In the genomic region with DNA sequence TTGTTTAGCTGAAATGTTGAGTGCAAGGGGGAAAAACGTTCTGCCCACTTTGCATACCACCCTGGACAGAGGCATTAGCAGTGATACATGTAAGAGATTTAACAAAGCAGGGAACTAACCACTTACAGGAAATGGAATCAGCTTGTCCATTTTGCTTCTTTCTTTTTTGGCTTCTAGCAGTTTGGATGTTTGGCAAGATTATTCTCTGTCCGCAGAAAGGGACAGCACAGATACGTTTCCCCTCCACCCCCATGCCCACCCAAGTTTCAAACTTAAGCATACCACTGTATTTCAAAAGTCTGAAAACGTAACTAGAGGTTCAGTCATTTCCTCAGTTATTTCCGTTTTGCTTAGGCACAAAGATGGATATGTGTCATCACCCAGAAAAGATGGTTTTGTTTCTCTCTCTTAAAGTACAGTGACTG, we compare ENCODE assay signal across 8 cellular contexts.
DNase-seq lines count a peak whose midpoint lies in the region; ATAC-seq and TF ChIP-seq lines count a peak whose summit lies in the region.

No MANE protein-coding gene starts in this region.

- no peaks in the 10 kb centered on the region for H3K27me3 ChIP-seq in effector memory CD4-positive, alpha-beta T cell (replicated peaks; ENCODE audit: control insufficient read depth, insufficient read depth, low read length, poor library complexity, severe bottlenecking)
- no peaks in the 10 kb centered on the region for H3K27me3 ChIP-seq in MG63

- peaks cover 29% of the 10 kb centered on the region for H3K4me1 Mint-ChIP-seq in WTC11
- peaks cover 28% of the 10 kb centered on the region for H3K4me1 Mint-ChIP-seq in stimulated activated naive CD8-positive, alpha-beta T cell treated with anti-CD3 and anti-CD28 coated beads, Interleukin-15, amount 100 ng/mL, for 72 hours

- H3K9me3 ChIP-seq in effector memory CD4-positive, alpha-beta T cell (ENCODE audit: control insufficient read depth, low read length): no peaks in the 10 kb centered on the region
- H3K9me3 ChIP-seq in MG63: no peaks in the 10 kb centered on the region

- POLR2A ChIA-PET in WTC11 (lab: Charles Lee): no interaction called here

- H3K27ac Mint-ChIP-seq in WTC11: 0 out of 2 replicates have a peak overlapping the region, but pooled peaks have one; percentile 52
- H3K27ac Mint-ChIP-seq in stimulated activated naive CD8-positive, alpha-beta T cell treated with anti-CD3 and anti-CD28 coated beads, Interleukin-15, amount 100 ng/mL, for 72 hours: peak overlapping the region in 1 of 2 donors; percentile 79

- CTCF ChIA-PET in WTC11 (lab: Charles Lee): interaction anchor here (1.0 to 1.1 kb wide), 2 partner anchors 9 to 308 kb away, joined by 3 to 4 read pairs; no protein-coding TSS in a partner anchor

- ATAC-seq in HG03025 (IDR thresholded peaks at IDR 0.05; ENCODE audit: low FRiP score, unreplicated experiment) (peak; percentile 44), WTC11 (no peak; the same call in 1 of the 2 replicates)
- peak; percentile 61 for ATAC-seq in stimulated activated naive CD8-positive, alpha-beta T cell treated with anti-CD3 and anti-CD28 coated beads, Interleukin-15, amount 100 ng/mL, for 72 hours

- H3K27ac ChIP-seq in effector memory CD4-positive, alpha-beta T cell (ENCODE audit: insufficient read depth, low read length, poor library complexity, severe bottlenecking): no peak overlapping the region

- no peaks in the 10 kb centered on the region for H3K27me3 Mint-ChIP-seq in WTC11 (ENCODE audit: low read depth)
- H3K27me3 Mint-ChIP-seq in stimulated activated naive CD8-positive, alpha-beta T cell treated with anti-CD3 and anti-CD28 coated beads, Interleukin-15, amount 100 ng/mL, for 72 hours: no peaks in the 10 kb centered on the region

- no peak overlapping the region for H3K4me3 Mint-ChIP-seq in WTC11
- H3K4me3 Mint-ChIP-seq in stimulated activated naive CD8-positive, alpha-beta T cell treated with anti-CD3 and anti-CD28 coated beads, Interleukin-15, amount 100 ng/mL, for 72 hours: no peak overlapping the region

- no peaks in the 10 kb centered on the region for H3K36me3 Mint-ChIP-seq in WTC11

- H3K9me3 Mint-ChIP-seq in WTC11: no peaks in the 10 kb centered on the region
- H3K9me3 Mint-ChIP-seq in stimulated activated naive CD8-positive, alpha-beta T cell treated with anti-CD3 and anti-CD28 coated beads, Interleukin-15, amount 100 ng/mL, for 72 hours: no peaks in the 10 kb centered on the region

- H3K36me3 ChIP-seq in effector memory CD4-positive, alpha-beta T cell (ENCODE audit: control insufficient read depth, insufficient read depth, low read length): peaks cover 6% of the 10 kb centered on the region
- H3K36me3 ChIP-seq in MG63: no peaks in the 10 kb centered on the region

- TF ChIP-seq CTCF in WTC11 (IDR thresholded peaks at IDR 0.05): no peak

- peak; percentile 22 for DNase-seq in stimulated activated naive CD4-positive, alpha-beta T cell treated with Interleukin-2 at 50 U/mL for 16 hours (lab: John Stamatoyannopoulos, UW)
- DNase-seq in stimulated activated naive CD4-positive, alpha-beta T cell (lab: John Stamatoyannopoulos, UW): no peak
- DNase-seq in WTC11 (ENCODE audit: low spot score) (no peak), GM19240 (ENCODE audit: insufficient read length, low spot score) (no peak), MG63 (no peak)
- DNase-seq in stimulated activated naive CD8-positive, alpha-beta T cell treated with anti-CD3 and anti-CD28 coated beads, Interleukin-15, amount 100 ng/mL, for 72 hours: peak; percentile 13 to 58
- DNase-seq in effector memory CD4-positive, alpha-beta T cell: no peak

- no peak overlapping the region for H3K4me3 ChIP-seq in effector memory CD4-positive, alpha-beta T cell (ENCODE audit: insufficient read depth, low read depth, low read length, poor library complexity, severe bottlenecking)
- H3K4me3 ChIP-seq in MG63: no peak overlapping the region

- H3K4me1 ChIP-seq in effector memory CD4-positive, alpha-beta T cell (ENCODE audit: control insufficient read depth, insufficient read depth, low read length, poor library complexity, severe bottlenecking): no peaks in the 10 kb centered on the region

TF ChIP-seq in WTC11, 78 proteins besides CTCF, POLR2A, EP300 and RAD21:
- TF ChIP-seq FOXP1 (CRISPR knock-in tag; IDR thresholded peaks at IDR 0.05; ENCODE audit: borderline replicate concordance): no peak
- no peak for TF ChIP-seq OVOL2 (CRISPR knock-in tag; IDR thresholded peaks at IDR 0.05; ENCODE audit: borderline replicate concordance)
- TF ChIP-seq ETV6 (CRISPR knock-in tag; IDR thresholded peaks at IDR 0.05): no peak
- TF ChIP-seq, protein P1, sequence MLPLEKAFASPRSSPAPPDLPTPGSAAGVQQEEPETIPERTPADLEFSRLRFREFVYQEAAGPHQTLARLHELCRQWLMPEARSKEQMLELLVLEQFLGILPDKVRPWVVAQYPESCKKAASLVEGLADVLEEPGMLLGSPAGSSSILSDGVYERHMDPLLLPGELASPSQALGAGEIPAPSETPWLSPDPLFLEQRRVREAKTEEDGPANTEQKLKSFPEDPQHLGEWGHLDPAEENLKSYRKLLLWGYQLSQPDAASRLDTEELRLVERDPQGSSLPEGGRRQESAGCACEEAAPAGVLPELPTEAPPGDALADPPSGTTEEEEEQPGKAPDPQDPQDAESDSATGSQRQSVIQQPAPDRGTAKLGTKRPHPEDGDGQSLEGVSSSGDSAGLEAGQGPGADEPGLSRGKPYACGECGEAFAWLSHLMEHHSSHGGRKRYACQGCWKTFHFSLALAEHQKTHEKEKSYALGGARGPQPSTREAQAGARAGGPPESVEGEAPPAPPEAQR (CRISPR knock-in tag; IDR thresholded peaks at IDR 0.05): no peak
- no peak for TF ChIP-seq TCF7 (CRISPR knock-in tag; IDR thresholded peaks at IDR 0.05; ENCODE audit: low read depth)
- no peak for TF ChIP-seq NFE2L1 (CRISPR knock-in tag; IDR thresholded peaks at IDR 0.05)

Comparison
In these comparisons a context has a peak if more than half of its experiments do, and no peak if none do; other contexts are left out.
1. DNase-seq: peak in stimulated activated naive CD4-positive, alpha-beta T cell treated with Interleukin-2 at 50 U/mL for 16 hours (single experiment) and stimulated activated naive CD8-positive, alpha-beta T cell treated with anti-CD3 and anti-CD28 coated beads, Interleukin-15, amount 100 ng/mL, for 72 hours (2 of 2); none in stimulated activated naive CD4-positive, alpha-beta T cell (0 of 6), WTC11 (single experiment), GM19240 (single experiment), effector memory CD4-positive, alpha-beta T cell (0 of 3) and MG63 (single experiment).